3 cellular contexts compared by ENCODE assay signal in genomic region chr4:110678517-110678916, GRCh38.
TF ChIP-seq lines count a peak whose summit lies in the region.

No MANE protein-coding gene starts in this region.

TF ChIP-seq in HepG2, 621 proteins besides CTCF, POLR2A, EP300 and RAD21:
- no peak for TF ChIP-seq ZFP82 (CRISPR knock-in tag; IDR thresholded peaks at IDR 0.05; ENCODE audit: borderline replicate concordance)
- no peak for TF ChIP-seq YEATS2 (CRISPR knock-in tag; IDR thresholded peaks at IDR 0.05; ENCODE audit: borderline replicate concordance)
- TF ChIP-seq RBAK (CRISPR knock-in tag; IDR thresholded peaks at IDR 0.05) = no peak
- TF ChIP-seq TOPORS (CRISPR knock-in tag; IDR thresholded peaks at IDR 0.05) = no peak
- TF ChIP-seq LCORL (IDR thresholded peaks at IDR 0.05) = peak; percentile 76
- TF ChIP-seq LCORL (CRISPR knock-in tag; IDR thresholded peaks at IDR 0.05) = no peak
- no peak for TF ChIP-seq ZBTB4 (CRISPR knock-in tag; IDR thresholded peaks at IDR 0.05; ENCODE audit: borderline replicate concordance)
- no peak for TF ChIP-seq ZNF446 (CRISPR knock-in tag; IDR thresholded peaks at IDR 0.05)
- no peak for TF ChIP-seq IKZF1 (IDR thresholded peaks at IDR 0.05)

TF ChIP-seq in HEK293, 187 proteins besides CTCF, POLR2A, EP300 and RAD21:
- TF ChIP-seq ZNF571 (tag by site-specific recombination; IDR thresholded peaks at IDR 0.05) (no peak), SCRT2 (tag by site-specific recombination; IDR thresholded peaks at IDR 0.05) (peak; percentile 47; the same call in 1 of the 2 replicates)

TF ChIP-seq in H1, 55 proteins besides CTCF, POLR2A, EP300 and RAD21:
- no peak for TF ChIP-seq SP1 (IDR thresholded peaks at IDR 0.05; ENCODE audit: low read depth, low read length)
- no peak for TF ChIP-seq CHD2 (IDR thresholded peaks at IDR 0.05; ENCODE audit: low read length)
- no peak for TF ChIP-seq POU5F1 (IDR thresholded peaks at IDR 0.05; ENCODE audit: low read depth, low read length)
